In genomic region chr7:134693256-134693655, GRCh38 we compare ENCODE assay signal across 13 cellular contexts. TPM values are rescaled to one million over a fixed set of nuclear protein-coding genes. Genes with fewer than 3 reads are reported as not detected.
DNase-seq lines count a peak whose midpoint lies in the region; ATAC-seq and TF ChIP-seq lines count a peak whose summit lies in the region.
"Had no signal": no experiment of that assay in that cellular context is flagged by ENCODE, and none has a peak within 500 bp of the region (broad histone marks: within the 10 kb centered on the region; RNA-seq: fewer than 3 reads in every experiment).

No MANE protein-coding gene starts in this region.

- H3K36me3 Mint-ChIP-seq in activated CD8-positive, alpha-beta T cell treated with anti-CD3 and anti-CD28 coated beads, Interleukin-2, amount 10 ng/mL, durations not matched to agents 7 days and 5 days (ENCODE audit: low read depth) = no peaks in the 10 kb centered on the region
- H3K36me3 Mint-ChIP-seq in CD4-positive, alpha-beta memory T cell = no peaks in the 10 kb centered on the region
- H3K36me3 Mint-ChIP-seq: natural killer cell had no signal

- H3K4me1 Mint-ChIP-seq in activated CD8-positive, alpha-beta T cell treated with anti-CD3 and anti-CD28 coated beads, Interleukin-2, amount 10 ng/mL, durations not matched to agents 7 days and 5 days (ENCODE audit: low read depth) = peaks cover 26% of the 10 kb centered on the region
- H3K4me1 Mint-ChIP-seq in CD4-positive, alpha-beta memory T cell = no peaks in the 10 kb centered on the region
- H3K4me1 Mint-ChIP-seq: B cell, natural killer cell had no signal

- peak overlapping the region in 1 of 4 donors; percentile 86 for H3K27ac ChIP-seq in gastroesophageal sphincter
- peak overlapping the region; percentile 84 to 95 for H3K27ac ChIP-seq in thoracic aorta
- H3K27ac ChIP-seq in CD4-positive, alpha-beta memory T cell (ENCODE audit: low read depth, low read length) = no peak overlapping the region

- POLR2A ChIA-PET in activated CD8-positive, alpha-beta T cell treated with anti-CD3 and anti-CD28 coated beads, Interleukin-2, amount 10 ng/mL, durations not matched to agents 7 days and 5 days (lab: Charles Lee) = no interaction called here
- POLR2A ChIA-PET in CD4-positive, alpha-beta memory T cell (lab: Charles Lee; ENCODE audit: partially characterized antibody) = no interaction called here

- H3K9me3 ChIP-seq in gastroesophageal sphincter (no peaks in the 10 kb centered on the region), thoracic aorta (no peaks in the 10 kb centered on the region)
- no peaks in the 10 kb centered on the region for H3K9me3 ChIP-seq in CD4-positive, alpha-beta memory T cell (ENCODE audit: control insufficient read depth in 1 of 2, low read length in 2 of 2)
- H3K9me3 ChIP-seq: gastrocnemius medialis had no signal

- WGBS in gastroesophageal sphincter (ENCODE audit: low coverage in 1 of 2), 2 donors = 81 to 83% methylated on average over 2 to 4 of the region's 4 CpGs

- ATAC-seq in activated CD8-positive, alpha-beta T cell treated with anti-CD3 and anti-CD28 coated beads, Interleukin-2, amount 10 ng/mL, durations not matched to agents 7 days and 5 days = peak; percentile 67
- ATAC-seq in gastroesophageal sphincter = peak; percentile 26
- peak; percentile 70 for ATAC-seq in thoracic aorta (ENCODE audit: insufficient number of reproducible peaks, low FRiP score, low read depth)
- ATAC-seq in GM21786 (IDR thresholded peaks at IDR 0.05; ENCODE audit: unreplicated experiment) = no peak
- ATAC-seq: natural killer cell had no signal

- TF ChIP-seq CTCF in gastroesophageal sphincter (IDR thresholded peaks at IDR 0.05) (no peak), thoracic aorta (IDR thresholded peaks at IDR 0.05) (no peak), GM10266 (IDR thresholded peaks at IDR 0.05; ENCODE audit: control insufficient read depth, insufficient read depth, low read depth, missing control alignments) (no peak)

- no peak overlapping the region for H3K4me3 Mint-ChIP-seq in activated CD8-positive, alpha-beta T cell treated with anti-CD3 and anti-CD28 coated beads, Interleukin-2, amount 10 ng/mL, durations not matched to agents 7 days and 5 days
- no peak overlapping the region for H3K4me3 Mint-ChIP-seq in CD4-positive, alpha-beta memory T cell
- H3K4me3 Mint-ChIP-seq: B cell, natural killer cell had no signal

- no peaks in the 10 kb centered on the region for H3K36me3 ChIP-seq in gastroesophageal sphincter
- no peaks in the 10 kb centered on the region for H3K36me3 ChIP-seq in thoracic aorta
- H3K36me3 ChIP-seq in CD4-positive, alpha-beta memory T cell (ENCODE audit: insufficient read depth, low read length) = no peaks in the 10 kb centered on the region
- H3K36me3 ChIP-seq: gastrocnemius medialis had no signal

- H3K4me1 ChIP-seq in gastroesophageal sphincter (peaks cover 0 to 70% (median 13%) of the 10 kb centered on the region in 3 donors), thoracic aorta (ENCODE audit: control insufficient read depth in 1 of 2, low read depth in 2 of 2) (peaks cover 35 to 68% of the 10 kb centered on the region in 2 donors)
- no peaks in the 10 kb centered on the region for H3K4me1 ChIP-seq in CD4-positive, alpha-beta memory T cell (ENCODE audit: insufficient read depth, low read length)

- H3K27ac Mint-ChIP-seq in activated CD8-positive, alpha-beta T cell treated with anti-CD3 and anti-CD28 coated beads, Interleukin-2, amount 10 ng/mL, durations not matched to agents 7 days and 5 days = no peak overlapping the region
- H3K27ac Mint-ChIP-seq in CD4-positive, alpha-beta memory T cell = no peak overlapping the region
- H3K27ac Mint-ChIP-seq: B cell, natural killer cell had no signal

- H3K27me3 ChIP-seq in gastroesophageal sphincter (no peaks in the 10 kb centered on the region), thoracic aorta (replicated peaks; ENCODE audit: insufficient read depth) (no peaks in the 10 kb centered on the region)
- no peaks in the 10 kb centered on the region for H3K27me3 ChIP-seq in CD4-positive, alpha-beta memory T cell (ENCODE audit: insufficient read depth, low read length)
- H3K27me3 ChIP-seq: gastrocnemius medialis had no signal

- no peaks in the 10 kb centered on the region for H3K9me3 Mint-ChIP-seq in activated CD8-positive, alpha-beta T cell treated with anti-CD3 and anti-CD28 coated beads, Interleukin-2, amount 10 ng/mL, durations not matched to agents 7 days and 5 days (ENCODE audit: insufficient read depth)
- no peaks in the 10 kb centered on the region for H3K9me3 Mint-ChIP-seq in CD4-positive, alpha-beta memory T cell
- H3K9me3 Mint-ChIP-seq: natural killer cell had no signal

- intact Hi-C loops in CD4-positive, alpha-beta memory T cell (cut with micrococcal nuclease) = no loop called here

- peaks cover 2% of the 10 kb centered on the region for H3K27me3 Mint-ChIP-seq in activated CD8-positive, alpha-beta T cell treated with anti-CD3 and anti-CD28 coated beads, Interleukin-2, amount 10 ng/mL, durations not matched to agents 7 days and 5 days (ENCODE audit: low read depth)
- peaks cover 2% of the 10 kb centered on the region in 2 donors for H3K27me3 Mint-ChIP-seq in CD4-positive, alpha-beta memory T cell

- TF ChIP-seq EP300 in gastroesophageal sphincter (IDR thresholded peaks at IDR 0.05) = no peak

- H3K4me3 ChIP-seq in gastroesophageal sphincter (no peak overlapping the region), thoracic aorta (no peak overlapping the region)
- H3K4me3 ChIP-seq in CD4-positive, alpha-beta memory T cell (ENCODE audit: low read length in 2 of 2) = no peak overlapping the region
- H3K4me3 ChIP-seq: gastrocnemius medialis had no signal

- CTCF ChIA-PET in activated CD8-positive, alpha-beta T cell treated with anti-CD3 and anti-CD28 coated beads, Interleukin-2, amount 10 ng/mL, durations not matched to agents 7 days and 5 days (lab: Charles Lee) = interaction anchor here (0.8 to 2.1 kb wide), 7 partner anchors 8 to 60 kb away, joined by 3 to 8 read pairs (median 3); no protein-coding TSS in a partner anchor
- CTCF ChIA-PET in CD4-positive, alpha-beta memory T cell (lab: Charles Lee; ENCODE audit: partially characterized antibody) = interaction anchor here (0.8 to 1.4 kb wide), 3 partner anchors 8 to 59 kb away, joined by 3 to 4 read pairs (median 3); no protein-coding TSS in a partner anchor

- peak; percentile 25 for DNase-seq in activated CD8-positive, alpha-beta memory T cell treated with anti-CD3 and anti-CD28 coated beads, Interleukin-2, amount 50 U/mL, for 4 hours
- no peak for DNase-seq in activated CD8-positive, alpha-beta memory T cell treated with anti-CD3 and anti-CD28 coated beads, Interleukin-2, amount 50 U/mL, for 48 hours
- DNase-seq in activated CD8-positive, alpha-beta T cell treated with anti-CD3 and anti-CD28 coated beads, Interleukin-2, amount 10 ng/mL, durations not matched to agents 7 days and 5 days = peak; percentile 51
- DNase-seq in thoracic aorta (ENCODE audit: low spot score) (peak; percentile 84), GM10266 (ENCODE audit: extremely low spot score) (no peak)
- DNase-seq in CD4-positive, alpha-beta memory T cell = no peak
- DNase-seq: MM.1S, natural killer cell, OCI-M1 had no signal

- TF ChIP-seq POLR2A in gastroesophageal sphincter (IDR thresholded peaks at IDR 0.05) = no peak

RNA-seq across cellular contexts. Expression of gene BPGM, which starts 46.6 kb away (rescaled TPM):
- total RNA-seq in activated CD8-positive, alpha-beta T cell treated with anti-CD3 and anti-CD28 coated beads, Interleukin-2, amount 10 ng/mL, durations not matched to agents 7 days and 5 days = 10 to 100 TPM; 11.9 to 12.2 TPM
- 10 to 100 TPM; 16.0 to 35.6 (median 29.6) TPM for total RNA-seq in gastroesophageal sphincter
- 10 to 100 TPM; 20.0 to 22.3 TPM for total RNA-seq in thoracic aorta
- 10 to 100 TPM; 13.7 to 14.7 TPM for total RNA-seq in CD4-positive, alpha-beta memory T cell
- polyA plus RNA-seq in CD4-positive, alpha-beta memory T cell = 10 to 100 TPM; 22.1 to 27.8 TPM

Comparison
In these comparisons a context has a peak if more than half of its experiments do, and no peak if none do; other contexts are left out.
1. DNase-seq: peak in activated CD8-positive, alpha-beta memory T cell treated with anti-CD3 and anti-CD28 coated beads, Interleukin-2, amount 50 U/mL, for 4 hours (single experiment), activated CD8-positive, alpha-beta T cell treated with anti-CD3 and anti-CD28 coated beads, Interleukin-2, amount 10 ng/mL, durations not matched to agents 7 days and 5 days (single experiment) and thoracic aorta (single experiment); none in activated CD8-positive, alpha-beta memory T cell treated with anti-CD3 and anti-CD28 coated beads, Interleukin-2, amount 50 U/mL, for 48 hours (single experiment), CD4-positive, alpha-beta memory T cell (0 of 5) and GM10266 (single experiment).